Comparison of ENCODE assay signal across 10 cellular contexts in genomic region chr3:9036327-9037112, GRCh38.
A peak's percentile ranks its signal among the peaks of the same experiment; 100 is the strongest.
DNase-seq lines count a peak whose midpoint lies in the region; ATAC-seq and TF ChIP-seq lines count a peak whose summit lies in the region.
"Had no signal": no experiment of that assay in that cellular context is flagged by ENCODE, and none has a peak within 500 bp of the region (broad histone marks: within the 10 kb centered on the region; RNA-seq: fewer than 3 reads in every experiment).

No MANE protein-coding gene starts in this region.

- H3K4me1 ChIP-seq in osteoblast (ENCODE audit: insufficient read depth, low read length): peaks cover 5% of the 10 kb centered on the region
- H3K4me1 ChIP-seq: thyroid gland had no signal

- H3K4me2 ChIP-seq in osteoblast (ENCODE audit: insufficient read depth, low read length): peak overlapping the region; percentile 26

- ATAC-seq in GM21360 (IDR thresholded peaks at IDR 0.05; ENCODE audit: unreplicated experiment): no peak
- ATAC-seq in HG03097 (IDR thresholded peaks at IDR 0.05; ENCODE audit: low FRiP score, unreplicated experiment): no peak
- no peak for ATAC-seq in GM18909 (IDR thresholded peaks at IDR 0.05; ENCODE audit: poor library complexity, unreplicated experiment)

- no peak overlapping the region for H2AFZ ChIP-seq in osteoblast (ENCODE audit: low read length)

- no peak for TF ChIP-seq CTCF in fibroblast of mammary gland (conservative IDR thresholded peaks at IDR 0.05; ENCODE audit: control insufficient read depth, insufficient read depth, low read depth, low read length)
- TF ChIP-seq CTCF in osteoblast (IDR thresholded peaks at IDR 0.05; ENCODE audit: extremely low read depth, low read depth, low read length): no peak

- no peaks in the 10 kb centered on the region for H3K9me3 ChIP-seq in osteoblast (ENCODE audit: low read depth, low read length)
- H3K9me3 ChIP-seq: thyroid gland had no signal

- peaks cover 12% of the 10 kb centered on the region for H3K27me3 ChIP-seq in osteoblast (ENCODE audit: insufficient read depth, low read length)
- H3K27me3 ChIP-seq: thyroid gland had no signal

- H3K4me3 ChIP-seq in fibroblast of mammary gland (ENCODE audit: control insufficient read depth, low read depth, low read length): no peak overlapping the region
- H3K4me3 ChIP-seq in osteoblast (ENCODE audit: insufficient read depth, low read length): no peak overlapping the region
- H3K4me3 ChIP-seq: thyroid gland had no signal

- H3K36me3 ChIP-seq in osteoblast (ENCODE audit: insufficient read depth, low read length): no peaks in the 10 kb centered on the region
- H3K36me3 ChIP-seq: thyroid gland had no signal

- no peaks in the 10 kb centered on the region for H3K79me2 ChIP-seq in osteoblast (ENCODE audit: insufficient read depth, low read length)

- H3K27ac ChIP-seq in osteoblast (ENCODE audit: low read depth, low read length): no peak overlapping the region
- H3K27ac ChIP-seq: thyroid gland had no signal

- DNase-seq in AG08396 (ENCODE audit: low spot score) (peak; percentile 45), NCI-H226 (peak; percentile 12), fibroblast of mammary gland (ENCODE audit: low read depth) (peak; percentile 92), osteoblast (ENCODE audit: insufficient read length, low spot score, missing footprints) (no peak), GM19238 (ENCODE audit: insufficient read length, low spot score) (no peak)
- DNase-seq: activated CD4-positive, alpha-beta T cell treated with anti-CD3 and anti-CD28 coated beads, Interleukin-2, amount 10 ng/mL, durations not matched to agents 24 days and 14 days had no signal

- H4K20me1 ChIP-seq in osteoblast (ENCODE audit: insufficient read depth, low read length): no peaks in the 10 kb centered on the region

Comparison
In these comparisons a context has a peak if more than half of its experiments do, and no peak if none do; other contexts are left out.
1. DNase-seq: peak in AG08396 (single experiment), NCI-H226 (single experiment) and fibroblast of mammary gland (single experiment); none in osteoblast (single experiment) and GM19238 (single experiment).